Comparison of ENCODE assay signal across 15 cellular contexts in the genomic region with DNA sequence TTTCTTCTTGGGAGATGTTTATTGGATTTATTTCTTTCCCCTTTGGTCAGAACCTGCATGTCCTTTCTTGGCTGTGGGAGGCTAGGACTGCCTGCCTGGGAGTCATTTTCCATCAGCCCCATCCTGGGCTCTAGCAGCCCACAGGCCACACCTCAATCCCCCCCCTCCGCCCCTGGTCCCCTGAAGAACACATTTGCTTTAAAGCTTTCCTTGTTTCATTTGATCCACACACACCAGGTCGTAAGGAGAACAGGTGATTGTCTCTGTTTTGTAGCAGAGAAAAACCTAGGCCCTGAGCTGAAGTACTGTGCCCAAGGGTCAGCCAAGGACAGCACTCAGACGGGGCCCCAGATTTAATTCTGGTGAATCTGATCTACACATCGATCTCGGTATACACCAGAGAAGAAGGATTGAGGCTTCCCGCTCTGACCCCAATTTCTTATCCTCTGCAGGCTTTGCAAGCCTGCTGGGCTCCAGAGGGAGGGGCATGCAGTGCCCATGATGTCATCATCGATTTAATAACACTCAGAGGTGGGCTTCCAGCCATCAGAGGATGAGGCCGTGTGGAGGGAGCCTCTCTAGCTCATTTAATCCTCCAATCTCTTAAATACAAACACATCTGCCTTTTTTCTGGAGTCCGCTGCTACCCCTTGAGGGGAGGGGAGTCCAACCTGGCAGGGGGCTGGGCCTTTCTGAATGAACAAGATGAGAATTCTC. TPM values are rescaled to one million over a fixed set of nuclear protein-coding genes. Genes with fewer than 3 reads are reported as not detected.
DNase-seq lines count a peak whose midpoint lies in the region; FAIRE-seq and TF ChIP-seq lines count a peak whose summit lies in the region.
"Had no signal": no experiment of that assay in that cellular context is flagged by ENCODE, and none has a peak within 500 bp of the region (broad histone marks: within the 10 kb centered on the region; RNA-seq: fewer than 3 reads in every experiment).

No MANE protein-coding gene starts in this region.

- no peak for FAIRE-seq in kidney (lab: Jason Lieb, UNC)
- FAIRE-seq: GM19239 had no signal

- POLR2A ChIA-PET in MCF 10A (lab: Yijun Ruan, JAX): interaction anchor here (0.6 to 2.2 kb wide), 4 partner anchors 33 to 103 kb away, joined by 3 to 8 read pairs (median 4); partner anchors contain the start of gene FEM1B

- H3K27me3 ChIP-seq in breast epithelium: no peaks in the 10 kb centered on the region
- H3K27me3 ChIP-seq in WERI-Rb-1 (ENCODE audit: insufficient read depth, low read depth, severe bottlenecking): no peaks in the 10 kb centered on the region
- H3K27me3 ChIP-seq in vagina: no peaks in the 10 kb centered on the region
- H3K27me3 ChIP-seq: ascending aorta, heart left ventricle, upper lobe of left lung had no signal

- no TSS peak for BruUV-seq in MCF 10A (replicated peaks; lab: Mats Ljungman, UMichigan)

- H3K9me3 ChIP-seq in breast epithelium (no peaks in the 10 kb centered on the region), WERI-Rb-1 (ENCODE audit: severe bottlenecking) (no peaks in the 10 kb centered on the region), kidney (ENCODE audit: control insufficient read depth in 1 of 2, low read length in 2 of 2) (no peaks in the 10 kb centered on the region), vagina (no peaks in the 10 kb centered on the region)
- H3K9me3 ChIP-seq: ascending aorta, heart left ventricle, upper lobe of left lung had no signal

- TF ChIP-seq CTCF in MCF 10A (IDR thresholded peaks at IDR 0.05; ENCODE audit: unreplicated experiment) (no peak), breast epithelium (IDR thresholded peaks at IDR 0.05) (no peak), WERI-Rb-1 (IDR thresholded peaks at IDR 0.05; ENCODE audit: low read depth, low read length) (no peak), kidney (IDR thresholded peaks at IDR 0.05; ENCODE audit: borderline replicate concordance, extremely low read depth, insufficient read depth) (no peak), vagina (IDR thresholded peaks at IDR 0.05) (no peak)

- no peak overlapping the region for H3K27ac ChIP-seq in breast epithelium
- H3K27ac ChIP-seq in WERI-Rb-1: peak overlapping the region; percentile 99
- H3K27ac ChIP-seq in kidney (ENCODE audit: low read depth in 2 of 2, low read length in 2 of 2): no peak overlapping the region
- H3K27ac ChIP-seq in vagina: peak overlapping the region; percentile 35
- H3K27ac ChIP-seq: ascending aorta, C4-2B, SK-N-MC, upper lobe of left lung had no signal

- H3K36me3 Mint-ChIP-seq in MCF 10A (ENCODE audit: insufficient read depth, unreplicated experiment): no peaks in the 10 kb centered on the region

- intact Hi-C loops in MCF 10A (cut with micrococcal nuclease) (no loop called here), breast epithelium (cut with DNase I; ENCODE audit: low total_unique reads) (no loop called here), kidney (cut with DNase I) (no loop called here), vagina (cut with DNase I) (no loop called here)

- no peaks in the 10 kb centered on the region for H3K9me3 Mint-ChIP-seq in MCF 10A (ENCODE audit: unreplicated experiment)

- peak overlapping the region; percentile 74 for H3K4me3 Mint-ChIP-seq in MCF 10A (ENCODE audit: unreplicated experiment)

- H3K27ac Mint-ChIP-seq in MCF 10A (ENCODE audit: low read depth, unreplicated experiment): no peak overlapping the region

- peaks cover 24% of the 10 kb centered on the region for H3K4me1 Mint-ChIP-seq in MCF 10A (ENCODE audit: insufficient read depth, unreplicated experiment)

- DNase-seq in MCF 10A (ENCODE audit: unreplicated experiment) (no peak), breast epithelium (ENCODE audit: low spot score in 2 of 2) (no peak), WERI-Rb-1 (peak; percentile 97), kidney (peak; percentile 34), vagina (ENCODE audit: extremely low spot score in 2 of 2) (peak in 1 of 2 donors; percentile 81), C1 segment of cervical spinal cord (lab: John Stamatoyannopoulos, UW) (no peak), NCI-H510A (lab: John Stamatoyannopoulos, UW) (no peak), NCI-H69 (lab: John Stamatoyannopoulos, UW) (no peak)
- DNase-seq: heart left ventricle, mesendoderm, upper lobe of left lung had no signal

- no peaks in the 10 kb centered on the region for H3K27me3 Mint-ChIP-seq in MCF 10A (ENCODE audit: insufficient read depth, unreplicated experiment)

- H3K9ac ChIP-seq in kidney (ENCODE audit: low read length in 2 of 2): no peak overlapping the region

- CTCF ChIA-PET in MCF 10A (lab: Yijun Ruan, JAX): interaction anchor here (0.6 to 0.8 kb wide), 2 partner anchors 22 to 1236 kb away, joined by 3 to 6 read pairs; no protein-coding TSS in a partner anchor

- H3K4me1 ChIP-seq in breast epithelium (peaks cover 5 to 9% of the 10 kb centered on the region in 2 donors), kidney (ENCODE audit: control insufficient read depth in 1 of 2, insufficient read depth in 1 of 2, low read depth in 1 of 2, low read length in 2 of 2) (peaks cover 15 to 17% of the 10 kb centered on the region in 2 donors), vagina (peaks cover 29% of the 10 kb centered on the region)

- H3K4me3 ChIP-seq in breast epithelium: no peak overlapping the region
- peak overlapping the region; percentile 87 for H3K4me3 ChIP-seq in WERI-Rb-1 (ENCODE audit: low read depth, low read length)
- no peak overlapping the region for H3K4me3 ChIP-seq in kidney (ENCODE audit: low read length in 2 of 2)
- no peak overlapping the region for H3K4me3 ChIP-seq in vagina
- H3K4me3 ChIP-seq: ascending aorta, heart left ventricle, SK-N-MC, upper lobe of left lung had no signal

- TF ChIP-seq POLR2A in breast epithelium (IDR thresholded peaks at IDR 0.05): no peak
- no peak for TF ChIP-seq POLR2A in vagina (IDR thresholded peaks at IDR 0.05)

- no peaks in the 10 kb centered on the region for H3K36me3 ChIP-seq in breast epithelium
- peaks cover 19% of the 10 kb centered on the region for H3K36me3 ChIP-seq in WERI-Rb-1
- H3K36me3 ChIP-seq in kidney (ENCODE audit: control insufficient read depth in 1 of 2, insufficient read depth in 2 of 2, low read length in 2 of 2): no peaks in the 10 kb centered on the region
- H3K36me3 ChIP-seq in vagina: no peaks in the 10 kb centered on the region
- H3K36me3 ChIP-seq: ascending aorta, heart left ventricle, upper lobe of left lung had no signal

RNA-seq across cellular contexts. Expression of gene CLN6, which starts 1.7 kb away (rescaled TPM):
- total RNA-seq in MCF 10A (2022) (26.5 and 31.4 TPM in 2 replicates), breast epithelium (10 to 100 TPM; 16.5 to 23.1 (median 18.4) TPM), kidney (36.6 TPM), vagina (23.3 TPM)
- polyA plus RNA-seq in kidney (ENCODE audit: insufficient read depth, low read depth, low replicate concordance): 30.8 TPM

RNA-seq across cellular contexts. Expression of gene CALML4, which starts 26.1 kb away (rescaled TPM):
- total RNA-seq in MCF 10A (2022): 2.3 and 3.3 TPM in 2 replicates
- total RNA-seq in breast epithelium: 1 to 10 TPM; 5.3 to 7.9 (median 6.0) TPM
- total RNA-seq in kidney: 17.4 TPM
- polyA plus RNA-seq in kidney (ENCODE audit: insufficient read depth, low read depth, low replicate concordance): 54.7 TPM
- total RNA-seq in vagina: 6.1 TPM

RNA-seq across cellular contexts. Expression of gene FEM1B, which starts 46.3 kb away (rescaled TPM):
- 50.7 and 70.2 TPM in 2 replicates for total RNA-seq in MCF 10A (2022)
- 10 to 100 TPM; 48.5 to 82.7 (median 60.0) TPM for total RNA-seq in breast epithelium
- total RNA-seq in kidney: 47.6 TPM
- polyA plus RNA-seq in kidney (ENCODE audit: insufficient read depth, low read depth, low replicate concordance): 9.8 TPM
- total RNA-seq in vagina: 38.3 TPM

Comparison
In these comparisons a context has a peak if more than half of its experiments do, and no peak if none do; other contexts are left out.
1. DNase-seq: peak in WERI-Rb-1 (single experiment) and kidney (single experiment); none in MCF 10A (single experiment), breast epithelium (0 of 2), C1 segment of cervical spinal cord (0 of 14), NCI-H510A (single experiment) and NCI-H69 (single experiment).
2. H3K27ac ChIP-seq: peak in WERI-Rb-1 (single experiment) and vagina (single experiment); none in breast epithelium (0 of 2) and kidney (0 of 2).